ENCODE assay signal across 25 cellular contexts in genomic region chr7:50199824-50200223, GRCh38.
"Had no signal": no experiment of that assay in that cellular context is flagged by ENCODE, and none has a peak within 500 bp of the region (broad histone marks: within the 10 kb centered on the region; RNA-seq: fewer than 3 reads in every experiment).

No MANE protein-coding gene starts in this region.

- H3K4me3 ChIP-seq: left lung, mucosa of descending colon, ovary, right atrium auricular region, right lobe of liver, skin epidermis, stomach, testis, thyroid gland, transverse colon, upper lobe of left lung had no signal

- DNase-seq: hippocampal formation; immature natural killer cell; kidney; left colon; left lung; midbrain; mucosa of descending colon; naive thymus-derived CD4-positive, alpha-beta T cell; ovary; right lobe of liver; stimulated activated CD4-positive, alpha-beta T cell treated with anti-CD3 and anti-CD28 coated beads, Interleukin-12 subunit alpha, Interleukin-12 subunit beta, amount 100 ng/mL, for 4 hours; stimulated activated CD4-positive, alpha-beta T cell treated with anti-CD3 and anti-CD28 coated beads, Interleukin-15, amount 100 ng/mL, for 24 hours; stimulated activated CD4-positive, alpha-beta T cell treated with anti-CD3 and anti-CD28 coated beads, Interleukin-2, amount 100 ng/mL, for 24 hours; stimulated activated CD4-positive, alpha-beta T cell treated with anti-CD3 and anti-CD28 coated beads, Interleukin-4, amount 100 ng/mL, for 1 hour; stimulated activated naive B cell treated with anti-CD40 and anti-IgM and Interleukin-4, amounts not matched to agents 10 μg/mL and 1 μg/mL and 100 μg/mL, for 72 hours; stimulated activated naive CD8-positive, alpha-beta T cell treated with anti-CD3 and anti-CD28 coated beads, Interleukin-15, Interleukin-2, amounts not matched to agents 100 U/mL and 50 U/mL, for 24 hours; stomach; testis; thyroid gland; transverse colon; upper lobe of left lung had no signal

- ATAC-seq: left colon; left lung; mucosa of descending colon; naive thymus-derived CD4-positive, alpha-beta T cell; natural killer cell treated with Interleukin-12 subunit alpha and Interleukin-12 subunit beta and Interleukin-15 and Interleukin-18, amount 100 ng/mL, for 72 hours; right lobe of liver; stimulated activated naive B cell treated with anti-CD40 and anti-IgM and Interleukin-4, amounts not matched to agents 10 μg/mL and 1 μg/mL and 100 μg/mL, for 72 hours; stimulated activated naive CD8-positive, alpha-beta T cell treated with anti-CD3 and anti-CD28 coated beads, Interleukin-15, Interleukin-2, amounts not matched to agents 100 U/mL and 50 U/mL, for 24 hours had no signal

- H3K36me3 ChIP-seq: left lung, ovary, right atrium auricular region, right lobe of liver, stomach, thyroid gland, transverse colon, upper lobe of left lung had no signal

- H3K9me3 ChIP-seq: left lung, mucosa of descending colon, ovary, right atrium auricular region, right lobe of liver, stomach, testis, thyroid gland, transverse colon, upper lobe of left lung had no signal

- H3K27ac ChIP-seq: left lung, ovary, right atrium auricular region, right lobe of liver, skin epidermis, stomach, testis, thyroid gland, transverse colon, upper lobe of left lung had no signal

- H3K27me3 ChIP-seq: left lung, ovary, right atrium auricular region, right lobe of liver, stomach, testis, thyroid gland, transverse colon, upper lobe of left lung had no signal

- H3K4me1 ChIP-seq: left lung, right atrium auricular region, right lobe of liver, stomach, thyroid gland, transverse colon, upper lobe of left lung had no signal

- FAIRE-seq: islet of Langerhans, kidney had no signal
